9 cellular contexts compared by ENCODE assay signal in genomic region chr9:136090768-136091581, GRCh38. TPM values are rescaled to one million over a fixed set of nuclear protein-coding genes. Genes with fewer than 3 reads are reported as not detected.
DNase-seq lines count a peak whose midpoint lies in the region; ATAC-seq, FAIRE-seq and TF ChIP-seq lines count a peak whose summit lies in the region.
"Had no signal": no experiment of that assay in that cellular context is flagged by ENCODE, and none has a peak within 500 bp of the region (broad histone marks: within the 10 kb centered on the region; RNA-seq: fewer than 3 reads in every experiment).

No MANE protein-coding gene starts in this region.

- no peak overlapping the region for H3K4me3 Mint-ChIP-seq in stimulated activated effector memory CD8-positive, alpha-beta T cell treated with anti-CD3 and anti-CD28 coated beads, Interleukin-12 subunit alpha, Interleukin-12 subunit beta, amount 100 ng/mL, for 72 hours

- H2AFZ ChIP-seq in HCT116 (ENCODE audit: low read depth, low read length, poor library complexity, severe bottlenecking) (no peak overlapping the region), keratinocyte (ENCODE audit: control insufficient read depth, low read length) (no peak overlapping the region), OCI-LY7 (ENCODE audit: low read length) (no peak overlapping the region)

- peaks cover 6% of the 10 kb centered on the region for H3K36me3 Mint-ChIP-seq in stimulated activated effector memory CD8-positive, alpha-beta T cell treated with anti-CD3 and anti-CD28 coated beads, Interleukin-12 subunit alpha, Interleukin-12 subunit beta, amount 100 ng/mL, for 72 hours

- H3K27ac ChIP-seq in HCT116 (ENCODE audit: low read depth, low read length) (peak overlapping the region; percentile 44; the same call in 1 of the 2 replicates), keratinocyte (ENCODE audit: control insufficient read depth, insufficient read depth, low read length) (no peak overlapping the region), OCI-LY7 (ENCODE audit: low read depth, low read length, poor library complexity, severe bottlenecking) (no peak overlapping the region)

- intact Hi-C loops in HCT116 (cut with micrococcal nuclease) (no loop called here), OCI-LY7 (cut with micrococcal nuclease; ENCODE audit: unreplicated experiment) (no loop called here)

- H3K36me3 ChIP-seq in HCT116 (ENCODE audit: control insufficient read depth in 1 of 2, insufficient read depth in 2 of 2, low read length in 2 of 2), result peaks cover 0 to 7% of the 10 kb centered on the region in 2 experiments; a peak in 1 of 4 replicates
- peaks cover 5 to 9% of the 10 kb centered on the region in 2 experiments for H3K36me3 ChIP-seq in keratinocyte (ENCODE audit: control insufficient read depth in 2 of 2, extremely low read depth in 1 of 2, insufficient read depth in 2 of 2, low read length in 2 of 2)
- no peaks in the 10 kb centered on the region for H3K36me3 ChIP-seq in OCI-LY7 (ENCODE audit: insufficient read depth, low read length)

- no peaks in the 10 kb centered on the region for H4K20me1 ChIP-seq in HCT116 (ENCODE audit: insufficient read depth)
- peaks cover 21% of the 10 kb centered on the region for H4K20me1 ChIP-seq in keratinocyte (ENCODE audit: control insufficient read depth, extremely low read depth, insufficient read depth, low read length)
- no peaks in the 10 kb centered on the region for H4K20me1 ChIP-seq in OCI-LY7 (ENCODE audit: insufficient read depth, low read length)

- TF ChIP-seq CTCF in HCT116 (IDR thresholded peaks at IDR 0.05 in 2 of 3, conservative IDR thresholded peaks at IDR 0.05 in 1 of 3; ENCODE audit: borderline replicate concordance in 1 of 3, insufficient read depth in 1 of 3, low read depth in 2 of 3, low read length in 2 of 3) (no peak), keratinocyte (optimal IDR thresholded peaks at IDR 0.05 in 1 of 3, IDR thresholded peaks at IDR 0.05 in 1 of 3, conservative IDR thresholded peaks at IDR 0.05 in 1 of 3; ENCODE audit: extremely low read depth in 1 of 3, insufficient read depth in 2 of 3, low read length in 3 of 3) (no peak), OCI-LY7 (conservative IDR thresholded peaks at IDR 0.05; ENCODE audit: low read length) (no peak)

- ATAC-seq in HCT116, result no peak
- no peak for ATAC-seq in stimulated activated effector memory CD8-positive, alpha-beta T cell treated with anti-CD3 and anti-CD28 coated beads, Interleukin-12 subunit alpha, Interleukin-12 subunit beta, amount 100 ng/mL, for 72 hours
- ATAC-seq in HG03565 (IDR thresholded peaks at IDR 0.05; ENCODE audit: unreplicated experiment), result no peak

- H3K79me2 ChIP-seq in HCT116 (ENCODE audit: insufficient read depth, low read length) (peaks cover 87% of the 10 kb centered on the region), keratinocyte (ENCODE audit: control insufficient read depth, insufficient read depth, low read length) (peaks cover 86% of the 10 kb centered on the region), OCI-LY7 (ENCODE audit: insufficient read depth, low read depth, low read length) (no peaks in the 10 kb centered on the region)

- DNase-seq in HCT116 (ENCODE audit: low read depth, low spot score), result no peak
- DNase-seq in astrocyte of the hippocampus (ENCODE audit: low read depth, low spot score), result peak; percentile 87
- DNase-seq in keratinocyte (ENCODE audit: low read depth, low spot score), result no peak
- no peak for DNase-seq in stimulated activated effector memory CD8-positive, alpha-beta T cell treated with anti-CD3 and anti-CD28 coated beads, Interleukin-12 subunit alpha, Interleukin-12 subunit beta, amount 100 ng/mL, for 72 hours (ENCODE audit: low spot score in 2 of 2)
- no peak for DNase-seq in SKM-1 treated with dmso at 0.1 percent for 144 hours (lab: John Stamatoyannopoulos, UW; ENCODE audit: unreplicated experiment)
- no peak for DNase-seq in DMS79 (lab: John Stamatoyannopoulos, UW)
- DNase-seq in OCI-LY7 (ENCODE audit: low spot score), result no peak
- DNase-seq: NCI-H2107 had no signal

- no peaks in the 10 kb centered on the region for H3K9me3 ChIP-seq in HCT116 (ENCODE audit: control insufficient read depth in 1 of 2, insufficient read depth in 1 of 2, low read depth in 1 of 2, low read length in 2 of 2)
- H3K9me3 ChIP-seq in keratinocyte (ENCODE audit: control insufficient read depth, low read depth, low read length), result no peaks in the 10 kb centered on the region
- H3K9me3 ChIP-seq in OCI-LY7 (ENCODE audit: low read length), result no peaks in the 10 kb centered on the region

- no peak for TF ChIP-seq POLR2A in HCT116 (IDR thresholded peaks at IDR 0.05; ENCODE audit: borderline replicate concordance, extremely low read depth, insufficient read depth, insufficient read length)

- POLR2A ChIA-PET in HCT116 (lab: Charles Lee), result no interaction called here
- POLR2A ChIA-PET in OCI-LY7 (lab: Charles Lee), result no interaction called here

- RAD21 ChIA-PET in HCT116 (lab: Charles Lee; ENCODE audit: low non-redundant PET in 1 of 2, low total read pairs in 2 of 2, uncharacterized antibody in 2 of 2, unreplicated experiment in 2 of 2), result interaction anchor here (0.9 to 2.2 kb wide), 3 partner anchors 30 to 32 kb away, joined by 3 to 6 read pairs (median 6); no protein-coding TSS in a partner anchor

- H3K9me1 ChIP-seq in keratinocyte (ENCODE audit: control insufficient read depth, extremely low read depth, insufficient read depth, low read length), result no peaks in the 10 kb centered on the region

- H3K4me2 ChIP-seq in HCT116 (ENCODE audit: low read length) (peak overlapping the region; percentile 25; the same call in 1 of the 2 replicates), keratinocyte (ENCODE audit: control insufficient read depth, extremely low read depth, insufficient read depth, low read depth, low read length) (no peak overlapping the region), OCI-LY7 (ENCODE audit: low read length) (no peak overlapping the region)

- no peaks in the 10 kb centered on the region for H3K9me3 Mint-ChIP-seq in stimulated activated effector memory CD8-positive, alpha-beta T cell treated with anti-CD3 and anti-CD28 coated beads, Interleukin-12 subunit alpha, Interleukin-12 subunit beta, amount 100 ng/mL, for 72 hours

- TF ChIP-seq RAD21 in HCT116 (IDR thresholded peaks at IDR 0.05; ENCODE audit: low read depth), result no peak

- peak overlapping the region; percentile 85 for H3K27ac Mint-ChIP-seq in stimulated activated effector memory CD8-positive, alpha-beta T cell treated with anti-CD3 and anti-CD28 coated beads, Interleukin-12 subunit alpha, Interleukin-12 subunit beta, amount 100 ng/mL, for 72 hours

- H3K9ac ChIP-seq in HCT116 (ENCODE audit: low read length) (0 out of 2 replicates have a peak overlapping the region, but pooled peaks have one; percentile 10), keratinocyte (ENCODE audit: control insufficient read depth, extremely low read depth, insufficient read depth, low read length) (peak overlapping the region; percentile 15)

- H3K4me1 Mint-ChIP-seq in stimulated activated effector memory CD8-positive, alpha-beta T cell treated with anti-CD3 and anti-CD28 coated beads, Interleukin-12 subunit alpha, Interleukin-12 subunit beta, amount 100 ng/mL, for 72 hours, result peaks cover 37% of the 10 kb centered on the region

- H3K9me2 ChIP-seq in HCT116 (ENCODE audit: insufficient read depth) (no peaks in the 10 kb centered on the region), OCI-LY7 (ENCODE audit: insufficient read depth, low read length) (no peaks in the 10 kb centered on the region)

- peaks cover 31 to 45% of the 10 kb centered on the region in 2 experiments for H3K4me1 ChIP-seq in HCT116 (ENCODE audit: control insufficient read depth in 1 of 2, insufficient read depth in 2 of 2, low read length in 2 of 2)
- peaks cover 14% of the 10 kb centered on the region for H3K4me1 ChIP-seq in keratinocyte (ENCODE audit: control insufficient read depth, extremely low read depth, insufficient read depth, low read length)
- peaks cover 14% of the 10 kb centered on the region for H3K4me1 ChIP-seq in OCI-LY7 (ENCODE audit: insufficient read depth, low read length, poor library complexity, severe bottlenecking)

- H3K4me3 ChIP-seq in HCT116 (replicated peaks in 1 of 2; ENCODE audit: low read depth in 1 of 2, low read length in 2 of 2) (no peak overlapping the region), keratinocyte (ENCODE audit: control insufficient read depth in 2 of 3, extremely low read depth in 1 of 3, insufficient read depth in 2 of 3, low read depth in 1 of 3, low read length in 3 of 3) (no peak overlapping the region), OCI-LY7 (ENCODE audit: low read depth, low read length, poor library complexity, severe bottlenecking) (no peak overlapping the region)

- dilution Hi-C loops in keratinocyte (cut with MboI; ENCODE audit: extremely low pct_ligation_motif_present, low sequenced_read_pairs), result no loop called here

- no TSS peak for BruUV-seq in HCT116 (replicated peaks; lab: Mats Ljungman, UMichigan)
- no TSS peak for BruUV-seq in OCI-LY7 (replicated peaks; lab: Mats Ljungman, UMichigan)

- FAIRE-seq in keratinocyte (lab: Jason Lieb, UNC), result no peak

- H3K27me3 ChIP-seq in HCT116 (ENCODE audit: insufficient read depth, low read length) (no peaks in the 10 kb centered on the region), keratinocyte (ENCODE audit: control insufficient read depth, extremely low read depth, insufficient read depth, low read length) (no peaks in the 10 kb centered on the region)

- CTCF ChIA-PET in HCT116 (lab: Charles Lee), result interaction anchor here (2.1 to 2.8 kb wide), 2 partner anchors 30 to 48 kb away, joined by 7 to 30 read pairs; no protein-coding TSS in a partner anchor
- CTCF ChIA-PET in OCI-LY7 (lab: Charles Lee; ENCODE audit: unreplicated experiment), result no interaction called here

RNA-seq across cellular contexts. Expression of gene NACC2, which starts 4.1 kb away (rescaled TPM):
- total RNA-seq in HCT116 (2021; ENCODE audit: unreplicated experiment), result 27.8 TPM
- polyA plus RNA-seq in HCT116 (2012), result 11.2 and 11.3 TPM in 2 replicates
- 4.6 to 7.4 TPM (median 6.6 TPM) in 3 replicates for polyA plus RNA-seq in keratinocyte
- 2.4 TPM for polyA plus RNA-seq in keratinocyte (2011; ENCODE audit: low read depth)
- polyA plus RNA-seq in keratinocyte (2011; cell fraction: cytosol; rRNA removed), result 3.9 and 7.6 TPM in 2 replicates
- 16.1 and 18.5 TPM in 2 replicates for polyA plus RNA-seq in keratinocyte (2011; cell fraction: nucleus; rRNA removed)
- polyA plus RNA-seq in keratinocyte (2012; ENCODE audit: low replicate concordance), result 3.7 and 10.0 TPM in 2 replicates
- polyA minus RNA-seq in keratinocyte, result 10.5 to 18.5 TPM (median 14.2 TPM) in 3 replicates
- 28.0 TPM for polyA minus RNA-seq in keratinocyte (2011; cell fraction: cytosol; rRNA and poly(A)+ RNA removed)
- 20.9 and 22.5 TPM in 2 replicates for polyA minus RNA-seq in keratinocyte (2011; cell fraction: nucleus; rRNA and poly(A)+ RNA removed)
- total RNA-seq in OCI-LY7 (2014; rRNA removed; shearing (Covaris generic)), result 0.21 and 0.38 TPM in 2 replicates
- 0.63 and 0.72 TPM in 2 replicates for total RNA-seq in OCI-LY7 (2022)

RNA-seq across cellular contexts. Expression of gene TMEM250, which starts 27.7 kb away (rescaled TPM):
- total RNA-seq in HCT116 (2021; ENCODE audit: unreplicated experiment) (37.5 TPM), OCI-LY7 (2022) (50.5 and 53.8 TPM in 2 replicates)
- 22.1 and 22.3 TPM in 2 replicates for polyA plus RNA-seq in HCT116 (2012)
- polyA plus RNA-seq in keratinocyte, result 9.9 to 19.2 TPM (median 14.3 TPM) in 3 replicates
- 6.3 TPM for polyA plus RNA-seq in keratinocyte (2011; ENCODE audit: low read depth)
- polyA plus RNA-seq in keratinocyte (2011; cell fraction: cytosol; rRNA removed), result 7.3 and 16.1 TPM in 2 replicates
- 11.8 and 16.3 TPM in 2 replicates for polyA plus RNA-seq in keratinocyte (2011; cell fraction: nucleus; rRNA removed)
- polyA plus RNA-seq in keratinocyte (2012; ENCODE audit: low replicate concordance), result 15.1 and 29.8 TPM in 2 replicates
- polyA minus RNA-seq in keratinocyte, result 10.9 to 20.6 TPM (median 12.1 TPM) in 3 replicates
- polyA minus RNA-seq in keratinocyte (2011; cell fraction: cytosol; rRNA and poly(A)+ RNA removed), result 46.0 TPM
- polyA minus RNA-seq in keratinocyte (2011; cell fraction: nucleus; rRNA and poly(A)+ RNA removed), result 12.1 and 13.0 TPM in 2 replicates
- total RNA-seq in OCI-LY7 (2014; rRNA removed; shearing (Covaris generic)), result 38.4 and 51.0 TPM in 2 replicates

Comparison
In these comparisons a context has a peak if more than half of its experiments do, and no peak if none do; other contexts are left out.
1. RNA of gene NACC2, which starts 4.1 kb away (total RNA-seq): 27.8 TPM in HCT116 (single experiment); 0.21 to 0.72 TPM in OCI-LY7; every median in the first group is over 10 times any median in the second.